In genomic region chr5:180335614-180336233, GRCh38 we compare ENCODE assay signal across 23 cellular contexts.
"Had no signal": no experiment of that assay in that cellular context is flagged by ENCODE, and none has a peak within 500 bp of the region (broad histone marks: within the 10 kb centered on the region; RNA-seq: fewer than 3 reads in every experiment).

No MANE protein-coding gene starts in this region.

- H3K27ac Mint-ChIP-seq: naive B cell; nephron; stimulated activated effector memory CD8-positive, alpha-beta T cell treated with anti-CD3 and anti-CD28 coated beads, Interleukin-12 subunit alpha, Interleukin-12 subunit beta, amount 100 ng/mL, for 72 hours; stimulated activated naive CD8-positive, alpha-beta T cell treated with anti-CD3 and anti-CD28 coated beads, Interleukin-15, Interleukin-2, amounts not matched to agents 100 ng/mL and 50 ng/mL, for 24 hours had no signal

- H3K27me3 ChIP-seq: tibial artery, upper lobe of left lung, vagina had no signal

- H3K4me1 ChIP-seq: left ventricle myocardium inferior had no signal

- H3K9me3 ChIP-seq: heart right ventricle, left ventricle myocardium inferior, neutrophil, tibial artery, upper lobe of left lung, vagina had no signal

- H3K4me3 ChIP-seq: heart right ventricle, left ventricle myocardium inferior, lung, tibial artery, upper lobe of left lung, vagina had no signal

- H3K4me3 Mint-ChIP-seq: naive B cell; nephron; stimulated activated effector memory CD8-positive, alpha-beta T cell treated with anti-CD3 and anti-CD28 coated beads, Interleukin-12 subunit alpha, Interleukin-12 subunit beta, amount 100 ng/mL, for 72 hours; stimulated activated naive CD8-positive, alpha-beta T cell treated with anti-CD3 and anti-CD28 coated beads, Interleukin-15, Interleukin-2, amounts not matched to agents 100 ng/mL and 50 ng/mL, for 24 hours had no signal

- H3K27ac ChIP-seq: heart right ventricle, left ventricle myocardium inferior, neutrophil, tibial artery, upper lobe of left lung, vagina had no signal

- H3K36me3 Mint-ChIP-seq: naive B cell; stimulated activated effector memory CD8-positive, alpha-beta T cell treated with anti-CD3 and anti-CD28 coated beads, Interleukin-12 subunit alpha, Interleukin-12 subunit beta, amount 100 ng/mL, for 72 hours had no signal

- ATAC-seq: esophagus mucosa; heart right ventricle; right cardiac atrium; stimulated activated effector memory CD8-positive, alpha-beta T cell treated with anti-CD3 and anti-CD28 coated beads, Interleukin-12 subunit alpha, Interleukin-12 subunit beta, amount 100 ng/mL, for 72 hours had no signal

- H3K36me3 ChIP-seq: neutrophil had no signal

- FAIRE-seq: endometrium, frontal cortex, islet of Langerhans, small intestine had no signal

- H3K9me3 Mint-ChIP-seq: naive B cell; nephron; stimulated activated effector memory CD8-positive, alpha-beta T cell treated with anti-CD3 and anti-CD28 coated beads, Interleukin-12 subunit alpha, Interleukin-12 subunit beta, amount 100 ng/mL, for 72 hours; stimulated activated naive CD8-positive, alpha-beta T cell treated with anti-CD3 and anti-CD28 coated beads, Interleukin-15, Interleukin-2, amounts not matched to agents 100 ng/mL and 50 ng/mL, for 24 hours had no signal

- DNase-seq: cortex of kidney; effector memory CD4-positive, alpha-beta T cell; heart right ventricle; hypothalamus; left ventricle myocardium inferior; mesendoderm; naive B cell; small intestine; stimulated activated CD4-positive, alpha-beta T cell treated with anti-CD3 and anti-CD28 coated beads, Interleukin-4, amount 100 ng/mL, for 1 hour; stimulated activated CD8-positive, alpha-beta memory T cell treated with anti-CD3 and anti-CD28 coated beads, Interleukin-4, amount 100 ng/mL, for 48 hours; tibial artery had no signal
